Comparison of ENCODE assay signal across 8 cellular contexts in genomic region chr1:247332901-247333361, GRCh38. TPM values are rescaled to one million over a fixed set of nuclear protein-coding genes. Genes with fewer than 3 reads are reported as not detected.
DNase-seq lines count a peak whose midpoint lies in the region; ATAC-seq lines count a peak whose summit lies in the region.

No MANE protein-coding gene starts in this region.

- DNase-seq in D341Med (ENCODE audit: low spot score) (peak; percentile 62), MV-4-11 (lab: John Stamatoyannopoulos, UW) (peak; percentile 11), astrocyte of the hippocampus (ENCODE audit: low read depth, low spot score) (peak; percentile 54), epidermal melanocyte (ENCODE audit: insufficient read length, low spot score) (no peak)
- DNase-seq in stimulated activated CD8-positive, alpha-beta memory T cell treated with anti-CD3 and anti-CD28 coated beads, Interleukin-4, amount 100 ng/mL, for 48 hours = no peak

- peaks cover 34% of the 10 kb centered on the region for H3K36me3 ChIP-seq in iPS-20b (ENCODE audit: insufficient read depth, low read depth, low read length)
- peaks cover 22 to 25% (median 23%) of the 10 kb centered on the region in 3 donors for H3K36me3 ChIP-seq in skeletal muscle tissue (ENCODE audit: control insufficient read depth in 3 of 3, insufficient read depth in 3 of 3, low read length in 3 of 3)

- H3K9ac ChIP-seq in iPS-20b (ENCODE audit: low read depth, low read length) = peak overlapping the region; percentile 89
- H3K9ac ChIP-seq in skeletal muscle tissue (ENCODE audit: low read depth in 1 of 3, low read length in 3 of 3) = peak overlapping the region; percentile 73 to 88 (median 73)

- H3K27me3 ChIP-seq in iPS-20b (ENCODE audit: insufficient read depth, low read length) (no peaks in the 10 kb centered on the region), skeletal muscle tissue (ENCODE audit: control insufficient read depth in 3 of 3, insufficient read depth in 3 of 3, low read length in 3 of 3) (no peaks in the 10 kb centered on the region)

- no peaks in the 10 kb centered on the region for H3K9me3 ChIP-seq in iPS-20b (ENCODE audit: insufficient read depth, low read depth, low read length)
- no peaks in the 10 kb centered on the region for H3K9me3 ChIP-seq in skeletal muscle tissue (ENCODE audit: control insufficient read depth in 3 of 3, low read length in 3 of 3)

- H3K4me3 ChIP-seq in iPS-20b (ENCODE audit: low read length) (peak overlapping the region; percentile 90), skeletal muscle tissue (ENCODE audit: low read length in 3 of 3) (peak overlapping the region; percentile 80 to 94 (median 87))

- no peak for ATAC-seq in HG03571 (IDR thresholded peaks at IDR 0.05; ENCODE audit: unreplicated experiment)

- H3K4me1 ChIP-seq in iPS-20b (ENCODE audit: insufficient read depth, low read length) = peaks cover 33% of the 10 kb centered on the region
- peaks cover 28 to 59% (median 35%) of the 10 kb centered on the region in 3 donors for H3K4me1 ChIP-seq in skeletal muscle tissue (ENCODE audit: control insufficient read depth in 3 of 3, insufficient read depth in 3 of 3, low read length in 3 of 3)

- H3K27ac ChIP-seq in iPS-20b (ENCODE audit: low read length) (no peak overlapping the region), skeletal muscle tissue (ENCODE audit: low read depth, low read length) (peak overlapping the region; percentile 61)

RNA-seq across cellular contexts. Expression of gene ZNF496, which starts 1.3 kb away (rescaled TPM):
- 14.6 TPM for total RNA-seq in skeletal muscle tissue

Comparison
In these comparisons a context has a peak if more than half of its experiments do, and no peak if none do; other contexts are left out.
1. DNase-seq: peak in D341Med (single experiment), MV-4-11 (single experiment) and astrocyte of the hippocampus (single experiment); none in epidermal melanocyte (single experiment) and stimulated activated CD8-positive, alpha-beta memory T cell treated with anti-CD3 and anti-CD28 coated beads, Interleukin-4, amount 100 ng/mL, for 48 hours (single experiment).